In the genomic region with DNA sequence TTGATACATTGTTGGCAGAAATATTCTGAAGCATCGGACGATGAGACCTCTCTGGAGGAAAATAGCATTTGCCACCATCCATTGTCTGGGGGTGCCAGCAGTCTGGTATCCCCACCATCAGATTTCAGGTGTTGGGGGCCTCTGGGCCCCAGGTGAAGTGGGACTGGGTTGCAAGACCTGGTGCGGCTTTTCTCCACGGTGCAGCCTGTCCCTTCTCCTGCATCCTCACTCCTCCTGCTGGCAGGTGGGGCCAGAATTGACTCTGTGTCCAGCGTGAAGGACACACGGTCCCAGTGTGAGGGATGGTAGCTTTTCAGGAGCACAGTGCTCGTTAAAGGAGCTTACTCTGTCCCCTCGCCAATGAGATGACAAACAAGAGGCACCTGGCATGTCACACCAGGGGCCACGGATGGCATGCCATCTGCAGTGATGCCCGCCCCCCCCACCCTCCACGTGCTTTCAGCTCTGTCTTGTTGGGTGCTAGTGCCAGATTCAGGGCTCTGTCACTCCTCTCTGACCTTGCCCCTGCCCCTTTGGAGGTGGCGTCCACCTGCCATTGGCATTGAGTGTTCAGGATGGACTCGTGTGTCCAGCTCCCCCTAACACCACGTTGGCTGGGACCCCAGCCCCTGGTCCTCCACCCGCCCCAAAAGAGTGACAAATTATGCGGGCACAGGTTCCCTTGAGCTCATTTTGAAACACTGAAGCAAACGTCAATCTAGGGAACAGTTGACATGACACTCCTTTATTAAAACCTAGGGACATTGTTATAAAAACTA, we compare ENCODE assay signal across 21 cellular contexts.
"Had no signal": no experiment of that assay in that cellular context is flagged by ENCODE, and none has a peak within 500 bp of the region (broad histone marks: within the 10 kb centered on the region; RNA-seq: fewer than 3 reads in every experiment).

No MANE protein-coding gene starts in this region.

- DNase-seq: activated CD4-positive, alpha-beta T cell treated with anti-CD3 and anti-CD28 coated beads, Interleukin-2, amount 50 U/mL, for 4 hours; activated naive CD4-positive, alpha-beta T cell; activated T-cell treated with anti-CD3 and anti-CD28 coated beads, Interleukin-2, amount 50 U/mL, for 1 hour; amniotic stem cell; cerebellar nuclear complex; cortex of kidney; heart left ventricle; islet precursor cell; left cardiac atrium; right lobe of liver; stimulated activated CD4-positive, alpha-beta T cell treated with anti-CD3 and anti-CD28 coated beads, Interleukin-1b, Interleukin-23, amount 100 ng/mL, for 48 hours; T-cell; transverse colon had no signal

- H3K9me3 ChIP-seq: suprapubic skin, transverse colon had no signal

- H3K27me3 ChIP-seq: right lobe of liver, transverse colon had no signal

- H3K27ac Mint-ChIP-seq: activated naive CD8-positive, alpha-beta T cell; activated T-helper 17 cell treated with anti-CD3 and anti-CD28 coated beads, Interleukin-2, amount 50 U/mL, for 72 hours; nephron; stimulated activated naive CD8-positive, alpha-beta T cell treated with anti-CD3 and anti-CD28 coated beads, Interleukin-15, amount 100 ng/mL, for 72 hours; T-cell had no signal

- H3K4me1 Mint-ChIP-seq: activated T-helper 17 cell treated with anti-CD3 and anti-CD28 coated beads, Interleukin-2, amount 50 U/mL, for 72 hours; nephron; stimulated activated naive CD8-positive, alpha-beta T cell treated with anti-CD3 and anti-CD28 coated beads, Interleukin-15, amount 100 ng/mL, for 72 hours; T-cell had no signal

- H3K4me1 ChIP-seq: heart left ventricle, parathyroid adenoma, right lobe of liver, suprapubic skin, transverse colon had no signal

- H3K36me3 Mint-ChIP-seq: activated naive CD8-positive, alpha-beta T cell; T-cell had no signal

- H3K36me3 ChIP-seq: heart left ventricle, right lobe of liver, suprapubic skin, transverse colon had no signal

- H3K4me3 Mint-ChIP-seq: activated naive CD8-positive, alpha-beta T cell; activated T-helper 17 cell treated with anti-CD3 and anti-CD28 coated beads, Interleukin-2, amount 50 U/mL, for 72 hours; nephron; stimulated activated naive CD8-positive, alpha-beta T cell treated with anti-CD3 and anti-CD28 coated beads, Interleukin-15, amount 100 ng/mL, for 72 hours; T-cell had no signal

- ATAC-seq: activated T-helper 17 cell treated with anti-CD3 and anti-CD28 coated beads, Interleukin-2, amount 50 U/mL, for 72 hours; heart left ventricle; left cardiac atrium; right lobe of liver; stimulated activated naive CD8-positive, alpha-beta T cell treated with anti-CD3 and anti-CD28 coated beads, Interleukin-15, amount 100 ng/mL, for 72 hours; T-cell had no signal

- H3K4me3 ChIP-seq: heart left ventricle, right lobe of liver, skin epidermis, suprapubic skin, transverse colon had no signal

- H3K27ac ChIP-seq: epithelial cell of prostate, heart left ventricle, parathyroid adenoma, right lobe of liver, skin epidermis, suprapubic skin, transverse colon had no signal

- H3K9me3 Mint-ChIP-seq: activated T-helper 17 cell treated with anti-CD3 and anti-CD28 coated beads, Interleukin-2, amount 50 U/mL, for 72 hours; stimulated activated naive CD8-positive, alpha-beta T cell treated with anti-CD3 and anti-CD28 coated beads, Interleukin-15, amount 100 ng/mL, for 72 hours; T-cell had no signal
